Comparison of ENCODE assay signal across 1 cellular context in the genomic region with DNA sequence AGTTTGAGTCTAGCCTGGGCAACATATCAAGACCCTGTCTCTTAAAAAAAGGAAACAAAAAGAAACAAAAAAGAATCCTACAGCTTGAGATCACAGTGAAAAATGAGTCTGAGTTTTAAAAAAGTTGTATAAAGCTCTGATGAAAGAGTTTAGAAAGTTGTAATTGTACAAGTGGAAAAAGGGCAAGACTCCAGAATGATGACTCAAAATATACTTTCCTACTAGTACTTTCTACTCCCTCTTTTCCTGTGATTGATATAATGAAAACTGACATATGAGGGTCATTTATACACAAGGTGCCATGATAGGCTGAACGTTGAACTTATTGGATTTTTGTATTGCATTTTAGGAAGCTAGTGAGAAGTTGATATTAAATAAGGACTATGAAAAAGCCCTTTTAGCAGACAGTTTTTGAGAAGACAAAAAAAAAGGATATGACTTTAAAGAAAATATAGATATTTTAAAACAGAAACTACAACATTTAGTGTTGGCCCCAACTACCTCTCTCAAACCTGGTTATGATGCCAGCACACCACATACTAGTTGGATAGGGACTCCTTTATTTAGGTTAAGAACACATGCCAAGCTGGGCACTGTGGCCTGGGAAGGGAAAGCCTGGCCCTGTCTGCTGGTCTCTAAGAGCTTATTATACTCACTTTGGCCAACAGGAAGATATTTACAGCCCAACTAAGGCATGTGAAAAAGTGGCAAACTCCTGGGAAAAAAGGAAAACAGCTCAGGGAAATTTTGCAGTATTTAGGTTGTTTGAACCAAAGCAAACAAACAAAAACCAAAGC.
TF ChIP-seq lines count a peak whose summit lies in the region.

No MANE protein-coding gene starts in this region.

TF ChIP-seq in IMR-90, 13 proteins besides CTCF, POLR2A, EP300 and RAD21 (continued from another document):
- TF ChIP-seq BHLHE40 (IDR thresholded peaks at IDR 0.05; ENCODE audit: low read depth, low read length) (no peak), MAZ (IDR thresholded peaks at IDR 0.05; ENCODE audit: borderline replicate concordance, low read depth, low read length) (no peak), RFX5 (IDR thresholded peaks at IDR 0.05; ENCODE audit: low read depth, low read length) (no peak), RCOR1 (IDR thresholded peaks at IDR 0.05; ENCODE audit: insufficient replicate concordance, low read length) (no peak), MAFK (IDR thresholded peaks at IDR 0.05; ENCODE audit: low read depth, low read length) (no peak), CEBPB (IDR thresholded peaks at IDR 0.05; ENCODE audit: low read depth, low read length) (no peak; the same call in 1 of the 2 replicates), ELK1 (IDR thresholded peaks at IDR 0.05; ENCODE audit: borderline replicate concordance, low read depth, low read length) (no peak), CHD1 (IDR thresholded peaks at IDR 0.05; ENCODE audit: low read depth, low read length) (no peak), USF2 (IDR thresholded peaks at IDR 0.05; ENCODE audit: low read depth, low read length) (no peak), NFE2L2 (IDR thresholded peaks at IDR 0.05; ENCODE audit: low read depth, low read length) (no peak)
